Comparison of ENCODE assay signal across 1 cellular context in genomic region chr15:63070681-63071129, GRCh38.
TF ChIP-seq lines count a peak whose summit lies in the region.

No MANE protein-coding gene starts in this region.

TF ChIP-seq in IMR-90, 13 proteins besides CTCF, POLR2A, EP300 and RAD21:
- TF ChIP-seq USF2 (IDR thresholded peaks at IDR 0.05; ENCODE audit: low read depth, low read length) (no peak), MAFK (IDR thresholded peaks at IDR 0.05; ENCODE audit: low read depth, low read length) (no peak), RFX5 (IDR thresholded peaks at IDR 0.05; ENCODE audit: low read depth, low read length) (no peak), CEBPB (IDR thresholded peaks at IDR 0.05; ENCODE audit: low read depth, low read length) (no peak), ELK1 (IDR thresholded peaks at IDR 0.05; ENCODE audit: borderline replicate concordance, low read depth, low read length) (no peak), CHD1 (IDR thresholded peaks at IDR 0.05; ENCODE audit: low read depth, low read length) (no peak), BHLHE40 (IDR thresholded peaks at IDR 0.05; ENCODE audit: low read depth, low read length) (no peak), RCOR1 (IDR thresholded peaks at IDR 0.05; ENCODE audit: insufficient replicate concordance, low read length) (no peak), MAZ (IDR thresholded peaks at IDR 0.05; ENCODE audit: borderline replicate concordance, low read depth, low read length) (no peak), SMC3 (IDR thresholded peaks at IDR 0.05; ENCODE audit: low read depth, low read length) (no peak), MXI1 (IDR thresholded peaks at IDR 0.05; ENCODE audit: borderline replicate concordance, low read depth, low read length) (no peak)
TF ChIP-seq in IMR-90: peak in this region for 0.
